Comparison of ENCODE assay signal across 11 cellular contexts in the genomic region with DNA sequence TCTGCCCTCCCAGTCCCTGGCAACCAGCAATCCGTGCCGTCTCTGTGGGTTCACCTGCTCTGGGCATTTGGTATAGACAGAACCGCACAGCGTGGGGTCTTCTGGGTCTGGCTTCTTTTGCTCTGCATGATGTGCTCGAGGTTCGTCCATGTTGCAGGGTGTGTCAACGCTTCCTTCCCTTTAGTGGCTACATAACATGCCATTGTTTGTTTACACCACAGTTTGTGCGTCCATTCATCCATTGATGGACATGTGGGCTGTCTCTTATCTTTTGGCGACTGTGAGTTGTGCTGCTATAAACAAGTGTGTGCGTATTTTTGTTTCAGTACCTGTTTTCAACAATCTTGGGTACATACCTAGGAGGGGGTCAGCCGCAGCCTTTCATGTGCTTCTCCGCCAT.
DNase-seq lines count a peak whose midpoint lies in the region; ATAC-seq lines count a peak whose summit lies in the region.
"Had no signal": no experiment of that assay in that cellular context is flagged by ENCODE, and none has a peak within 500 bp of the region (broad histone marks: within the 10 kb centered on the region; RNA-seq: fewer than 3 reads in every experiment).

No MANE protein-coding gene starts in this region.

- no peak for ATAC-seq in T-helper 17 cell
- ATAC-seq: A549, HCT116 had no signal

- peaks cover 7% of the 10 kb centered on the region for H3K27me3 Mint-ChIP-seq in T-helper 17 cell

- H3K4me1 Mint-ChIP-seq in T-helper 17 cell, result peaks cover 3% of the 10 kb centered on the region

- no peak overlapping the region for H3K4me3 Mint-ChIP-seq in T-helper 17 cell
- H3K4me3 Mint-ChIP-seq: CD4-positive, alpha-beta memory T cell had no signal

- H3K9me3 ChIP-seq in T-helper 17 cell (ENCODE audit: control insufficient read depth, low read length, poor library complexity, severe bottlenecking), result no peaks in the 10 kb centered on the region
- H3K9me3 ChIP-seq: A549, BE2C had no signal

- peak overlapping the region; percentile 32 for H3K27ac Mint-ChIP-seq in T-helper 17 cell

- DNase-seq in NCI-H748 treated with DMSO at 0.1 percent for 48 hours (lab: John Stamatoyannopoulos, UW) (peak; percentile 22), T-helper 17 cell (no peak), islet precursor cell (peak; percentile 29), GOT3 (lab: John Stamatoyannopoulos, UW) (no peak)
- DNase-seq in stimulated activated CD8-positive, alpha-beta memory T cell treated with anti-CD3 and anti-CD28 coated beads, Interleukin-4, amount 100 ng/mL, for 48 hours, result peak; percentile 5
- DNase-seq in stimulated activated naive CD4-positive, alpha-beta T cell (lab: John Stamatoyannopoulos, UW), result no peak
- DNase-seq: BE2C; CD4-positive, alpha-beta memory T cell; DMS79 had no signal

- no peaks in the 10 kb centered on the region for H3K36me3 Mint-ChIP-seq in T-helper 17 cell (ENCODE audit: low read depth)
- H3K36me3 Mint-ChIP-seq: CD4-positive, alpha-beta memory T cell had no signal

Comparison
In these comparisons a context has a peak if more than half of its experiments do, and no peak if none do; other contexts are left out.
1. DNase-seq: peak in NCI-H748 treated with DMSO at 0.1 percent for 48 hours (single experiment), islet precursor cell (single experiment) and stimulated activated CD8-positive, alpha-beta memory T cell treated with anti-CD3 and anti-CD28 coated beads, Interleukin-4, amount 100 ng/mL, for 48 hours (single experiment); none in T-helper 17 cell (0 of 3), stimulated activated naive CD4-positive, alpha-beta T cell (0 of 6) and GOT3 (single experiment).